1 cellular context compared by ENCODE assay signal in the genomic region with DNA sequence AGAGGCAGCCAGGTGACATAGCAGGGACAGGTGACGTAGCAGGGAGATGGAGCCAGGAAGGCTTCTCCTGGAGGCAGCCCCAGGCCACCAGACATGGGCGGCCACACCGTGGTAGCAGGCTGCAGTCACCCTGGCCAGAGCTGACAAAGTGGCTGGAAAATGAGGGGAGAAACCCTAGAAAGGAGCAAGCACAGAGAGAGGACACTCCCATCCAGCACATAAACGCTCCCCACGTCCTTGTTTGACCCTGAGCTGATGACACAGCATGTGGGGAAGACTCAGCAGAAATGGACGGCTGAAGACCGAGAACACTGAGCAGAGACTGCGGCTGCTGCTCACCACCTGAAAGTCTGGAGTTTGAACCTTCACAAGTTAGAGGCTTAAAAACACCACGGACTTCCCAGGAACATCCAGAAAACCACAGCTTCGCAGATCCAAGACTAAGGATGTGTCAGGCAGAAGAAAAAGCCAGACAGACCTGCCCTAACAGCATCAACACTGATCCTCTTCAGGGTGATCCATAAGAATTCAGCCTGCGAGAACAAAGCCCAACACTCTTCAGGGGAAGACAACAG.
A peak's percentile ranks its signal among the peaks of the same experiment; 100 is the strongest.
TF ChIP-seq lines count a peak whose summit lies in the region.

No MANE protein-coding gene starts in this region.

TF ChIP-seq in K562, 482 proteins besides CTCF, POLR2A, EP300 and RAD21 (continued from another document and continues in another):
- TF ChIP-seq, protein P1, sequence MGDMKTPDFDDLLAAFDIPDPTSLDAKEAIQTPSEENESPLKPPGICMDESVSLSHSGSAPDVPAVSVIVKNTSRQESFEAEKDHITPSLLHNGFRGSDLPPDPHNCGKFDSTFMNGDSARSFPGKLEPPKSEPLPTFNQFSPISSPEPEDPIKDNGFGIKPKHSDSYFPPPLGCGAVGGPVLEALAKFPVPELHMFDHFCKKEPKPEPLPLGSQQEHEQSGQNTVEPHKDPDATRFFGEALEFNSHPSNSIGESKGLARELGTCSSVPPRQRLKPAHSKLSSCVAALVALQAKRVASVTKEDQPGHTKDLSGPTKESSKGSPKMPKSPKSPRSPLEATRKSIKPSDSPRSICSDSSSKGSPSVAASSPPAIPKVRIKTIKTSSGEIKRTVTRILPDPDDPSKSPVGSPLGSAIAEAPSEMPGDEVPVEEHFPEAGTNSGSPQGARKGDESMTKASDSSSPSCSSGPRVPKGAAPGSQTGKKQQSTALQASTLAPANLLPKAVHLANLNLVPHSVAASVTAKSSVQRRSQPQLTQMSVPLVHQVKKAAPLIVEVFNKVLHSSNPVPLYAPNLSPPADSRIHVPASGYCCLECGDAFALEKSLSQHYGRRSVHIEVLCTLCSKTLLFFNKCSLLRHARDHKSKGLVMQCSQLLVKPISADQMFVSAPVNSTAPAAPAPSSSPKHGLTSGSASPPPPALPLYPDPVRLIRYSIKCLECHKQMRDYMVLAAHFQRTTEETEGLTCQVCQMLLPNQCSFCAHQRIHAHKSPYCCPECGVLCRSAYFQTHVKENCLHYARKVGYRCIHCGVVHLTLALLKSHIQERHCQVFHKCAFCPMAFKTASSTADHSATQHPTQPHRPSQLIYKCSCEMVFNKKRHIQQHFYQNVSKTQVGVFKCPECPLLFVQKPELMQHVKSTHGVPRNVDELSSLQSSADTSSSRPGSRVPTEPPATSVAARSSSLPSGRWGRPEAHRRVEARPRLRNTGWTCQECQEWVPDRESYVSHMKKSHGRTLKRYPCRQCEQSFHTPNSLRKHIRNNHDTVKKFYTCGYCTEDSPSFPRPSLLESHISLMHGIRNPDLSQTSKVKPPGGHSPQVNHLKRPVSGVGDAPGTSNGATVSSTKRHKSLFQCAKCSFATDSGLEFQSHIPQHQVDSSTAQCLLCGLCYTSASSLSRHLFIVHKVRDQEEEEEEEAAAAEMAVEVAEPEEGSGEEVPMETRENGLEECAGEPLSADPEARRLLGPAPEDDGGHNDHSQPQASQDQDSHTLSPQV (IDR thresholded peaks at IDR 0.05): peak; percentile 95; the same call in 1 of the 2 replicates
- TF ChIP-seq SIN3B (IDR thresholded peaks at IDR 0.05; ENCODE audit: low read depth) (no peak), ZNF143 (CRISPR knock-in tag; IDR thresholded peaks at IDR 0.05) (no peak), TRIM24 (IDR thresholded peaks at IDR 0.05) (peak in 1 of 2 experiments; percentile 62; a peak in 2 of 4 replicates), HDAC1 (IDR thresholded peaks at IDR 0.05) (peak in 1 of 2 experiments; percentile 64; a peak in 1 of 4 replicates), ZNF316 (IDR thresholded peaks at IDR 0.05) (peak; percentile 99), ZNF431 (CRISPR knock-in tag; IDR thresholded peaks at IDR 0.05) (no peak), BRCA1 (IDR thresholded peaks at IDR 0.05) (no peak), BRCA1 (CRISPR knock-in tag; IDR thresholded peaks at IDR 0.05) (no peak), NRF1 (conservative IDR thresholded peaks at IDR 0.05 in 1 of 2, IDR thresholded peaks at IDR 0.05 in 1 of 2) (peak; percentile 39 to 48; a peak in 3 of 4 replicates), MTA1 (IDR thresholded peaks at IDR 0.05; ENCODE audit: borderline replicate concordance) (peak; percentile 50; the same call in 1 of the 2 replicates), JUND (IDR thresholded peaks at IDR 0.05; ENCODE audit: borderline replicate concordance, low read depth, low read length) (peak; percentile 78), JUND (tag; IDR thresholded peaks at IDR 0.05; ENCODE audit: borderline replicate concordance, low read depth, low read length) (peak; percentile 84; the same call in 2 of the 3 replicates), ZBED1 (IDR thresholded peaks at IDR 0.05) (no peak), PYGO2 (tag; IDR thresholded peaks at IDR 0.05) (no peak), RB1 (IDR thresholded peaks at IDR 0.05; ENCODE audit: low read depth) (no peak), NFIC (IDR thresholded peaks at IDR 0.05) (no peak), ATF7 (IDR thresholded peaks at IDR 0.05) (peak; percentile 57; the same call in 1 of the 2 replicates), MAFF (IDR thresholded peaks at IDR 0.05; ENCODE audit: low read length) (peak; percentile 94), PHF8 (IDR thresholded peaks at IDR 0.05; ENCODE audit: borderline replicate concordance, low read length) (peak; percentile 38; the same call in 1 of the 2 replicates), NFE2L1 (tag; IDR thresholded peaks at IDR 0.05; ENCODE audit: borderline replicate concordance, low read depth) (no peak), BHLHE40 (IDR thresholded peaks at IDR 0.05; ENCODE audit: low read length) (0 out of 2 replicates have a peak, but pooled peaks have one; percentile 19), SUPT5H (IDR thresholded peaks at IDR 0.05) (peak; percentile 32; the same call in 1 of the 2 replicates), ZNF384 (IDR thresholded peaks at IDR 0.05; ENCODE audit: low read depth, low read length) (no peak), BRD9 (IDR thresholded peaks at IDR 0.05; ENCODE audit: low read depth, partially characterized antibody) (peak; percentile 61), CCNT2 (IDR thresholded peaks at IDR 0.05; ENCODE audit: borderline replicate concordance, extremely low read depth, insufficient read length, low read depth, low read length) (no peak), ZNF707 (CRISPR knock-in tag; conservative IDR thresholded peaks at IDR 0.05) (no peak), NCOA1 (IDR thresholded peaks at IDR 0.05; ENCODE audit: low read depth) (peak; percentile 69), TEAD2 (tag; IDR thresholded peaks at IDR 0.05) (no peak; the same call in 1 of the 2 replicates), ZKSCAN8 (CRISPR knock-in tag; IDR thresholded peaks at IDR 0.05) (peak; percentile 75; the same call in 1 of the 2 replicates), FOSL1 (tag; conservative IDR thresholded peaks at IDR 0.05) (peak; percentile 71), LEF1 (IDR thresholded peaks at IDR 0.05) (peak; percentile 69), YY1 (IDR thresholded peaks at IDR 0.05; ENCODE audit: borderline replicate concordance in 1 of 3, control insufficient read depth in 1 of 3, extremely low read depth in 1 of 3, insufficient read depth in 3 of 3, insufficient read length in 1 of 3, insufficient replicate concordance in 2 of 3, low read depth in 1 of 3, low read length in 2 of 3) (peak in 1 of 3 experiments; percentile 60), ZSCAN32 (CRISPR knock-in tag; IDR thresholded peaks at IDR 0.05) (no peak), MEIS2 (IDR thresholded peaks at IDR 0.05; ENCODE audit: partially characterized antibody) (peak; percentile 14), ZBTB7A (IDR thresholded peaks at IDR 0.05; ENCODE audit: borderline replicate concordance, control insufficient read depth, low read depth, low read length) (no peak), POLR2B (IDR thresholded peaks at IDR 0.05; ENCODE audit: low read depth, partially characterized antibody) (peak; percentile 53), TFAM (CRISPR knock-in tag; conservative IDR thresholded peaks at IDR 0.05) (no peak), MYNN (IDR thresholded peaks at IDR 0.05) (no peak), MYNN (CRISPR knock-in tag; IDR thresholded peaks at IDR 0.05) (no peak)
- TF ChIP-seq, protein P2, sequence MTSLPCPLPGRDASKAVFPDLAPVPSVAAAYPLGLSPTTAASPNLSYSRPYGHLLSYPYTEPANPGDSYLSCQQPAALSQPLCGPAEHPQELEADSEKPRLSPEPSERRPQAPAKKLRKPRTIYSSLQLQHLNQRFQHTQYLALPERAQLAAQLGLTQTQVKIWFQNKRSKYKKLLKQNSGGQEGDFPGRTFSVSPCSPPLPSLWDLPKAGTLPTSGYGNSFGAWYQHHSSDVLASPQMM (CRISPR knock-in tag; IDR thresholded peaks at IDR 0.05): no peak
- TF ChIP-seq, protein P3, sequence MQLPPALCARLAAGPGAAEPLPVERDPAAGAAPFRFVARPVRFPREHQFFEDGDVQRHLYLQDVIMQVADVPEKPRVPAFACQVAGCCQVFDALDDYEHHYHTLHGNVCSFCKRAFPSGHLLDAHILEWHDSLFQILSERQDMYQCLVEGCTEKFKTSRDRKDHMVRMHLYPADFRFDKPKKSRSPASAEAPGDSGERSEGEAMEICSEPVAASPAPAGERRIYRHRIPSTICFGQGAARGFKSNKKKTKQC (CRISPR knock-in tag; IDR thresholded peaks at IDR 0.05): no peak
- TF ChIP-seq, protein P4, sequence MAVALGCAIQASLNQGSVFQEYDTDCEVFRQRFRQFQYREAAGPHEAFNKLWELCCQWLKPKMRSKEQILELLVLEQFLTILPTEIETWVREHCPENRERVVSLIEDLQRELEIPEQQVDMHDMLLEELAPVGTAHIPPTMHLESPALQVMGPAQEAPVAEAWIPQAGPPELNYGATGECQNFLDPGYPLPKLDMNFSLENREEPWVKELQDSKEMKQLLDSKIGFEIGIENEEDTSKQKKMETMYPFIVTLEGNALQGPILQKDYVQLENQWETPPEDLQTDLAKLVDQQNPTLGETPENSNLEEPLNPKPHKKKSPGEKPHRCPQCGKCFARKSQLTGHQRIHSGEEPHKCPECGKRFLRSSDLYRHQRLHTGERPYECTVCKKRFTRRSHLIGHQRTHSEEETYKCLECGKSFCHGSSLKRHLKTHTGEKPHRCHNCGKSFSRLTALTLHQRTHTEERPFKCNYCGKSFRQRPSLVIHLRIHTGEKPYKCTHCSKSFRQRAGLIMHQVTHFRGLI (CRISPR knock-in tag; IDR thresholded peaks at IDR 0.05): no peak
- TF ChIP-seq, protein P5, sequence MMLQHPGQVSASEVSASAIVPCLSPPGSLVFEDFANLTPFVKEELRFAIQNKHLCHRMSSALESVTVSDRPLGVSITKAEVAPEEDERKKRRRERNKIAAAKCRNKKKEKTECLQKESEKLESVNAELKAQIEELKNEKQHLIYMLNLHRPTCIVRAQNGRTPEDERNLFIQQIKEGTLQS (IDR thresholded peaks at IDR 0.05): peak; percentile 67
- TF ChIP-seq, protein P5 (CRISPR knock-in tag; conservative IDR thresholded peaks at IDR 0.05): no peak
- TF ChIP-seq, protein P6, sequence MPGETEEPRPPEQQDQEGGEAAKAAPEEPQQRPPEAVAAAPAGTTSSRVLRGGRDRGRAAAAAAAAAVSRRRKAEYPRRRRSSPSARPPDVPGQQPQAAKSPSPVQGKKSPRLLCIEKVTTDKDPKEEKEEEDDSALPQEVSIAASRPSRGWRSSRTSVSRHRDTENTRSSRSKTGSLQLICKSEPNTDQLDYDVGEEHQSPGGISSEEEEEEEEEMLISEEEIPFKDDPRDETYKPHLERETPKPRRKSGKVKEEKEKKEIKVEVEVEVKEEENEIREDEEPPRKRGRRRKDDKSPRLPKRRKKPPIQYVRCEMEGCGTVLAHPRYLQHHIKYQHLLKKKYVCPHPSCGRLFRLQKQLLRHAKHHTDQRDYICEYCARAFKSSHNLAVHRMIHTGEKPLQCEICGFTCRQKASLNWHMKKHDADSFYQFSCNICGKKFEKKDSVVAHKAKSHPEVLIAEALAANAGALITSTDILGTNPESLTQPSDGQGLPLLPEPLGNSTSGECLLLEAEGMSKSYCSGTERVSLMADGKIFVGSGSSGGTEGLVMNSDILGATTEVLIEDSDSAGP (CRISPR knock-in tag; IDR thresholded peaks at IDR 0.05): no peak
- TF ChIP-seq, protein P7, sequence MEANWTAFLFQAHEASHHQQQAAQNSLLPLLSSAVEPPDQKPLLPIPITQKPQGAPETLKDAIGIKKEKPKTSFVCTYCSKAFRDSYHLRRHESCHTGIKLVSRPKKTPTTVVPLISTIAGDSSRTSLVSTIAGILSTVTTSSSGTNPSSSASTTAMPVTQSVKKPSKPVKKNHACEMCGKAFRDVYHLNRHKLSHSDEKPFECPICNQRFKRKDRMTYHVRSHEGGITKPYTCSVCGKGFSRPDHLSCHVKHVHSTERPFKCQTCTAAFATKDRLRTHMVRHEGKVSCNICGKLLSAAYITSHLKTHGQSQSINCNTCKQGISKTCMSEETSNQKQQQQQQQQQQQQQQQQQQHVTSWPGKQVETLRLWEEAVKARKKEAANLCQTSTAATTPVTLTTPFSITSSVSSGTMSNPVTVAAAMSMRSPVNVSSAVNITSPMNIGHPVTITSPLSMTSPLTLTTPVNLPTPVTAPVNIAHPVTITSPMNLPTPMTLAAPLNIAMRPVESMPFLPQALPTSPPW (CRISPR knock-in tag; IDR thresholded peaks at IDR 0.05): peak; percentile 47; the same call in 1 of the 2 replicates
- TF ChIP-seq, protein P8, sequence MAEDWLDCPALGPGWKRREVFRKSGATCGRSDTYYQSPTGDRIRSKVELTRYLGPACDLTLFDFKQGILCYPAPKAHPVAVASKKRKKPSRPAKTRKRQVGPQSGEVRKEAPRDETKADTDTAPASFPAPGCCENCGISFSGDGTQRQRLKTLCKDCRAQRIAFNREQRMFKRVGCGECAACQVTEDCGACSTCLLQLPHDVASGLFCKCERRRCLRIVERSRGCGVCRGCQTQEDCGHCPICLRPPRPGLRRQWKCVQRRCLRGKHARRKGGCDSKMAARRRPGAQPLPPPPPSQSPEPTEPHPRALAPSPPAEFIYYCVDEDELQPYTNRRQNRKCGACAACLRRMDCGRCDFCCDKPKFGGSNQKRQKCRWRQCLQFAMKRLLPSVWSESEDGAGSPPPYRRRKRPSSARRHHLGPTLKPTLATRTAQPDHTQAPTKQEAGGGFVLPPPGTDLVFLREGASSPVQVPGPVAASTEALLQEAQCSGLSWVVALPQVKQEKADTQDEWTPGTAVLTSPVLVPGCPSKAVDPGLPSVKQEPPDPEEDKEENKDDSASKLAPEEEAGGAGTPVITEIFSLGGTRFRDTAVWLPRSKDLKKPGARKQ (CRISPR knock-in tag; IDR thresholded peaks at IDR 0.05): no peak
- TF ChIP-seq, protein P9, sequence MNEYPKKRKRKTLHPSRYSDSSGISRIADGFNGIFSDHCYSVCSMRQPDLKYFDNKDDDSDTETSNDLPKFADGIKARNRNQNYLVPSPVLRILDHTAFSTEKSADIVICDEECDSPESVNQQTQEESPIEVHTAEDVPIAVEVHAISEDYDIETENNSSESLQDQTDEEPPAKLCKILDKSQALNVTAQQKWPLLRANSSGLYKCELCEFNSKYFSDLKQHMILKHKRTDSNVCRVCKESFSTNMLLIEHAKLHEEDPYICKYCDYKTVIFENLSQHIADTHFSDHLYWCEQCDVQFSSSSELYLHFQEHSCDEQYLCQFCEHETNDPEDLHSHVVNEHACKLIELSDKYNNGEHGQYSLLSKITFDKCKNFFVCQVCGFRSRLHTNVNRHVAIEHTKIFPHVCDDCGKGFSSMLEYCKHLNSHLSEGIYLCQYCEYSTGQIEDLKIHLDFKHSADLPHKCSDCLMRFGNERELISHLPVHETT (CRISPR knock-in tag; conservative IDR thresholded peaks at IDR 0.05 in 1 of 2, IDR thresholded peaks at IDR 0.05 in 1 of 2): peak in 1 of 2 experiments; percentile 60; a peak in 2 of 4 replicates
